In the genomic region with DNA sequence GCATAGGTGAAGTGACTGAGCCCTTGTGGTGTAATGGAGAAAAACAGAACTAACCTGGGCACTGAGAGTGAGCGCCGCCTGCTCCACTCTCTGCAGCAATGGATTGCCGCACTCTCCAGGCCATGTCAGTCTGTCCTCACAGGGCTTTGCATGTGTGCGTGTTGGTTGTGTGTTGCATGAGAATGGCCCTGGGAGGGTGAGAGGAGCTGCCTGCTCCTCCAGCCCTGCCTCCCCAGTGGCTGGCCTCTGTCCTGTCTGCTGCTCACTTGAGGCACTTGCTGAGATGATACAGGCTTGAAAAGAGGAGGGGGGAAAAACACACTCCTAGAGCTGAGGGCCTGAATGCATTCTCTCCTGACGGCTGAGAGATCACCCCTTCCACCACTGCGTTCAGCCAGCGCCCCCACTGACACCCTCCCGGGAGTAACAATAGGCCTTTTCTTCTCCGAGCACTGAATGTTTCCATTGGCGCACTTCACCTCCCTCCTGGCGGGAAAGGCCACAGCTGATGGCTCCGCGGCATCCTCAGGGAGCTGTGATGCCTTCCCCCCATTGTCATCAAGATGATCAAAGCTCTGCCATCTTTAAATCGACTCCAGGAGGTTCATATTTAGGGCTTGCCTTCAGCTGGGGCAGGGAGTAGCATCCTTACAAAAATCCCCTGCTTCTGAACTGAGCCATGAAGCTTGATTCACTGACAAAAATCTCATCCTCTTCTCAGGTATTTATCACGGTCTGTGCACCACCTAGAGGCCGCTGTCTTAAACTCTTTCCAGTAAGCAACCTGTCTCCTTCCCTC, we compare ENCODE assay signal across 8 cellular contexts. TPM values are rescaled to one million over a fixed set of nuclear protein-coding genes. Genes with fewer than 3 reads are reported as not detected.
A peak's percentile ranks its signal among the peaks of the same experiment; 100 is the strongest.
DNase-seq lines count a peak whose midpoint lies in the region; ATAC-seq and TF ChIP-seq lines count a peak whose summit lies in the region.

No MANE protein-coding gene starts in this region.

- TF ChIP-seq EP300 in ovary (IDR thresholded peaks at IDR 0.05) = no peak
- no peak for TF ChIP-seq EP300 in sigmoid colon (IDR thresholded peaks at IDR 0.05)

- no peaks in the 10 kb centered on the region for H3K36me3 Mint-ChIP-seq in activated T-cell treated with anti-CD3 and anti-CD28 coated beads, Interleukin-2, amount 50 U/mL, for 4 hours (ENCODE audit: insufficient read depth)

- peaks cover 20% of the 10 kb centered on the region for H3K27me3 Mint-ChIP-seq in activated T-cell treated with anti-CD3 and anti-CD28 coated beads, Interleukin-2, amount 50 U/mL, for 4 hours (ENCODE audit: low read depth)

- H3K36me3 ChIP-seq in ovary (no peaks in the 10 kb centered on the region), sigmoid colon (no peaks in the 10 kb centered on the region)

- DNase-seq in activated CD8-positive, alpha-beta memory T cell treated with anti-CD3 and anti-CD28 coated beads for 24 hours = peak; percentile 62
- no peak for DNase-seq in activated CD8-positive, alpha-beta memory T cell treated with anti-CD3 and anti-CD28 coated beads, Interleukin-2, amount 50 U/mL, for 4 hours
- peak; percentile 88 for DNase-seq in NCI-H2227 treated with DMSO at 0.1 percent for 48 hours (lab: John Stamatoyannopoulos, UW)
- no peak for DNase-seq in activated T-cell treated with anti-CD3 and anti-CD28 coated beads, Interleukin-2, amount 50 U/mL, for 4 hours
- peak; percentile 72 for DNase-seq in glomerular visceral epithelial cell (ENCODE audit: extremely low spot score)
- DNase-seq in ovary = peak; percentile 54 to 70 (median 67)
- no peak for DNase-seq in sigmoid colon

- H3K4me3 ChIP-seq in ovary = no peak overlapping the region
- H3K4me3 ChIP-seq in sigmoid colon = no peak overlapping the region

- H3K4me3 Mint-ChIP-seq in activated T-cell treated with anti-CD3 and anti-CD28 coated beads, Interleukin-2, amount 50 U/mL, for 4 hours = no peak overlapping the region

- no peaks in the 10 kb centered on the region for H3K9me3 Mint-ChIP-seq in activated T-cell treated with anti-CD3 and anti-CD28 coated beads, Interleukin-2, amount 50 U/mL, for 4 hours

- no peaks in the 10 kb centered on the region for H3K4me1 Mint-ChIP-seq in activated T-cell treated with anti-CD3 and anti-CD28 coated beads, Interleukin-2, amount 50 U/mL, for 4 hours (ENCODE audit: low read depth)

- TF ChIP-seq CTCF in ovary (IDR thresholded peaks at IDR 0.05) (peak in 1 of 3 donors; percentile 26), sigmoid colon (IDR thresholded peaks at IDR 0.05) (peak in 2 of 4 experiments; percentile 23 to 26)

- intact Hi-C loops in ovary (cut with DNase I) (loop anchor here (5.0 to 10.0 kb wide), 6 partner anchors 288 to 723 kb away; a partner anchor contains a TSS), sigmoid colon (cut with DNase I) (loop anchor here (1.0 kb wide), 1 partner anchor 721 kb away; no protein-coding TSS in a partner anchor)

- H3K9me3 ChIP-seq in ovary (no peaks in the 10 kb centered on the region), sigmoid colon (no peaks in the 10 kb centered on the region)

- peaks cover 15% of the 10 kb centered on the region for H3K4me1 ChIP-seq in ovary (ENCODE audit: insufficient read depth)
- no peaks in the 10 kb centered on the region for H3K4me1 ChIP-seq in sigmoid colon

- ATAC-seq in HG02884 (IDR thresholded peaks at IDR 0.05; ENCODE audit: unreplicated experiment) = peak; percentile 86
- ATAC-seq in activated T-cell treated with anti-CD3 and anti-CD28 coated beads, Interleukin-2, amount 50 U/mL, for 4 hours = peak; percentile 38 to 61

- 49 to 50% (median 50%) methylated on average over 16 of the region's 16 CpGs for WGBS in ovary, 3 donors
- WGBS in sigmoid colon, 2 donors = 54 to 65% methylated on average over 16 of the region's 16 CpGs

- TF ChIP-seq POLR2A in ovary (IDR thresholded peaks at IDR 0.05) = no peak
- no peak for TF ChIP-seq POLR2A in sigmoid colon (IDR thresholded peaks at IDR 0.05)

- H3K27me3 ChIP-seq in ovary = no peaks in the 10 kb centered on the region
- H3K27me3 ChIP-seq in sigmoid colon = peaks cover 0 to 18% (median 0%) of the 10 kb centered on the region in 3 donors

- no peak overlapping the region for H3K27ac ChIP-seq in ovary
- H3K27ac ChIP-seq in sigmoid colon = no peak overlapping the region

RNA-seq across cellular contexts. Expression of a gene that starts 49.9 kb away (rescaled TPM):
- not detected for total RNA-seq in activated T-cell treated with anti-CD3 and anti-CD28 coated beads, Interleukin-2, amount 50 U/mL, for 4 hours
- 10 to 100 TPM in 1 of 7 donors, 1 to 10 TPM in 4, not detected in 2; 1.2 to 64.2 (median 3.7) TPM for total RNA-seq in ovary
- polyA plus RNA-seq in ovary = 1 to 10 TPM; 3.0 to 8.3 TPM
- 1 to 10 TPM in 3 of 4 donors, not detected in 1; 1.5 to 4.6 (median 4.1) TPM for total RNA-seq in sigmoid colon
- polyA plus RNA-seq in sigmoid colon = 1 to 10 TPM in 2 of 3 donors, not detected in 1; 1.2 to 6.0 TPM

Comparison
In these comparisons a context has a peak if more than half of its experiments do, and no peak if none do; other contexts are left out.
1. DNase-seq: peak in activated CD8-positive, alpha-beta memory T cell treated with anti-CD3 and anti-CD28 coated beads for 24 hours (single experiment), NCI-H2227 treated with DMSO at 0.1 percent for 48 hours (single experiment), glomerular visceral epithelial cell (single experiment) and ovary (5 of 5); none in activated CD8-positive, alpha-beta memory T cell treated with anti-CD3 and anti-CD28 coated beads, Interleukin-2, amount 50 U/mL, for 4 hours (single experiment), activated T-cell treated with anti-CD3 and anti-CD28 coated beads, Interleukin-2, amount 50 U/mL, for 4 hours (single experiment) and sigmoid colon (single experiment).